ENCODE assay signal across 8 cellular contexts in genomic region chr19:7533281-7533819, GRCh38. TPM values are rescaled to one million over a fixed set of nuclear protein-coding genes. Genes with fewer than 3 reads are reported as not detected.
DNase-seq lines count a peak whose midpoint lies in the region; ATAC-seq, FAIRE-seq and TF ChIP-seq lines count a peak whose summit lies in the region.

No MANE protein-coding gene starts in this region.

- H3K79me1 ChIP-seq in H1 (ENCODE audit: low read depth, low read length) = no peaks in the 10 kb centered on the region

- no peak for DNase-seq in CD14-positive monocyte (ENCODE audit: low spot score)
- peak in 1 of 2 experiments; percentile 71 for DNase-seq in H1 (ENCODE audit: low read depth in 1 of 2, low spot score in 2 of 2)
- no peak for DNase-seq in mesothelial cell of epicardium (ENCODE audit: low spot score in 2 of 2, unreplicated experiment in 2 of 2)
- DNase-seq in tibial artery = peak; percentile 68 to 84

- H2BK20ac ChIP-seq in H1 (ENCODE audit: low read length) = no peak overlapping the region

- TF ChIP-seq CTCF in CD14-positive monocyte (IDR thresholded peaks at IDR 0.05) (no peak), OCI-LY1 (IDR thresholded peaks at IDR 0.05; ENCODE audit: low read length) (no peak), H1 (IDR thresholded peaks at IDR 0.05; ENCODE audit: control extremely low read depth in 1 of 3, insufficient read depth in 1 of 3, low read depth in 1 of 3, low read length in 3 of 3) (no peak), mesothelial cell of epicardium (IDR thresholded peaks at IDR 0.05; ENCODE audit: unreplicated experiment) (no peak), tibial artery (IDR thresholded peaks at IDR 0.05) (no peak)

- no peak overlapping the region for H3K23ac ChIP-seq in H1 (ENCODE audit: insufficient read length)

- TF ChIP-seq EP300 in H1 (IDR thresholded peaks at IDR 0.05; ENCODE audit: borderline replicate concordance in 1 of 2, low read depth in 2 of 2, low read length in 2 of 2) = no peak

- no peak for FAIRE-seq in H1 (lab: Jason Lieb, UNC)

- peak overlapping the region; percentile 76; the same call in 1 of the 2 replicates for H2BK15ac ChIP-seq in H1 (ENCODE audit: low read length)

- H2BK12ac ChIP-seq in H1 (ENCODE audit: low read depth, low read length) = no peak overlapping the region; the same call in 1 of the 2 replicates

- POLR2A ChIA-PET in H1 (lab: Charles Lee; ENCODE audit: partially characterized antibody) = interaction anchor here (0.8 to 7.6 kb wide), 7 partner anchors 8 to 33 kb away, joined by 3 to 80 read pairs (median 4); partner anchors contain the start of gene MCOLN1

- no peaks in the 10 kb centered on the region for H3K27me3 ChIP-seq in OCI-LY1 (ENCODE audit: insufficient read depth, low read length)
- no peaks in the 10 kb centered on the region for H3K27me3 ChIP-seq in H1 (replicated peaks in 1 of 4; ENCODE audit: control insufficient read depth in 3 of 4, extremely low read depth in 1 of 4, insufficient read depth in 3 of 4, low read length in 3 of 4)
- H3K27me3 ChIP-seq in tibial artery = no peaks in the 10 kb centered on the region

- H3K9ac ChIP-seq in OCI-LY1 (ENCODE audit: low read length) = peak overlapping the region; percentile 36; the same call in 1 of the 2 replicates
- H3K9ac ChIP-seq in H1 (replicated peaks in 1 of 4; ENCODE audit: extremely low read depth in 1 of 4, low read depth in 3 of 4, low read length in 3 of 4) = peak overlapping the region in 3 of 4 experiments; percentile 51 to 74 (median 54); a peak in 4 of 7 replicates

- peak overlapping the region; percentile 51 for H3K4me2 ChIP-seq in OCI-LY1 (ENCODE audit: low read length)
- H3K4me2 ChIP-seq in H1 (ENCODE audit: insufficient read depth in 1 of 2, low read depth in 2 of 2, low read length in 2 of 2) = peak overlapping the region; percentile 71 to 86

- H2BK5ac ChIP-seq in H1 (ENCODE audit: low read depth, low read length) = peak overlapping the region; percentile 1; the same call in 1 of the 2 replicates

- no peaks in the 10 kb centered on the region for H3K9me2 ChIP-seq in OCI-LY1 (ENCODE audit: low read depth, low read length)

- H2AK5ac ChIP-seq in H1 (ENCODE audit: low read depth, low read length) = no peak overlapping the region

- H2AFZ ChIP-seq in OCI-LY1 (ENCODE audit: low read length) (no peak overlapping the region; the same call in 1 of the 2 replicates), H1 (ENCODE audit: low read length) (no peak overlapping the region)

- peak overlapping the region; percentile 6 for H3K4ac ChIP-seq in H1 (replicated peaks; ENCODE audit: insufficient read length, low read depth, low read length)

- H3K14ac ChIP-seq in H1 (ENCODE audit: insufficient read length) = no peak overlapping the region

- no peaks in the 10 kb centered on the region; the same call in 1 of the 2 replicates for H3K23me2 ChIP-seq in H1 (ENCODE audit: low read depth, low read length)

- TF ChIP-seq RAD21 in H1 (IDR thresholded peaks at IDR 0.05 in 1 of 2, conservative IDR thresholded peaks at IDR 0.05 in 1 of 2; ENCODE audit: low read depth in 2 of 2, low read length in 2 of 2) = no peak

- no peaks in the 10 kb centered on the region for H4K20me1 ChIP-seq in OCI-LY1 (ENCODE audit: insufficient read depth, low read length)
- peaks cover 0 to 2% of the 10 kb centered on the region in 2 experiments for H4K20me1 ChIP-seq in H1 (replicated peaks in 1 of 2; ENCODE audit: control insufficient read depth in 1 of 2, insufficient read depth in 2 of 2, low read length in 2 of 2)

- H3K4me3 Mint-ChIP-seq in CD14-positive monocyte (peak overlapping the region; percentile 81 to 89), mesothelial cell of epicardium (peak overlapping the region; percentile 94)

- H3K9me3 Mint-ChIP-seq in CD14-positive monocyte (no peaks in the 10 kb centered on the region), mesothelial cell of epicardium (no peaks in the 10 kb centered on the region)

- CTCF ChIA-PET in H1 (lab: Charles Lee; ENCODE audit: partially characterized antibody) = interaction anchor here (0.6 to 1.4 kb wide), 5 partner anchors 10 to 146 kb away, joined by 3 to 5 read pairs (median 3); a partner anchor contains a TSS

- peak overlapping the region in 4 of 7 donors; percentile 46 to 71 (median 61) for H3K27ac Mint-ChIP-seq in CD14-positive monocyte
- H3K27ac Mint-ChIP-seq in mesothelial cell of epicardium = peak overlapping the region; percentile 90

- H4K91ac ChIP-seq in H1 (replicated peaks; ENCODE audit: insufficient read length, low read length) = peak overlapping the region; percentile 29

- H3K36me3 ChIP-seq in OCI-LY1 (ENCODE audit: insufficient read depth, low read length) = peaks cover 7% of the 10 kb centered on the region
- H3K36me3 ChIP-seq in H1 (ENCODE audit: control insufficient read depth in 2 of 4, insufficient read depth in 4 of 4, low read length in 3 of 4) = peaks cover 0 to 9% (median 3%) of the 10 kb centered on the region in 4 experiments; a peak in 4 of 8 replicates
- peaks cover 6 to 57% (median 30%) of the 10 kb centered on the region in 3 donors for H3K36me3 ChIP-seq in tibial artery

- no peak overlapping the region for H3K27ac ChIP-seq in OCI-LY1 (ENCODE audit: low read depth, low read length, poor library complexity, severe bottlenecking)
- H3K27ac ChIP-seq in H1 (ENCODE audit: low read depth, low read length) = peak overlapping the region; percentile 39; the same call in 1 of the 2 replicates
- peak overlapping the region; percentile 87 to 97 for H3K27ac ChIP-seq in tibial artery

- H3K9me3 ChIP-seq in OCI-LY1 (ENCODE audit: low read length) (no peaks in the 10 kb centered on the region), H1 (ENCODE audit: insufficient read depth in 2 of 2, low read depth in 1 of 2, low read length in 1 of 2) (no peaks in the 10 kb centered on the region), tibial artery (no peaks in the 10 kb centered on the region)

- intact Hi-C loops in CD14-positive monocyte (cut with micrococcal nuclease) = loop anchor here (10.0 kb wide), 1 partner anchor 139 kb away; no protein-coding TSS in a partner anchor
- intact Hi-C loops in tibial artery (cut with DNase I; ENCODE audit: low total_unique reads) = loop anchor here (10.0 kb wide), 1 partner anchor 139 kb away; no protein-coding TSS in a partner anchor

- H4K5ac ChIP-seq in H1 (ENCODE audit: insufficient read length, low read depth, low read length) = peak overlapping the region; percentile 53

- H2BK120ac ChIP-seq in H1 (replicated peaks; ENCODE audit: low read depth, low read length) = no peak overlapping the region

- H3K4me1 Mint-ChIP-seq in CD14-positive monocyte = peaks cover 32% of the 10 kb centered on the region
- peaks cover 7% of the 10 kb centered on the region for H3K4me1 Mint-ChIP-seq in mesothelial cell of epicardium

- ATAC-seq in GM19467 (IDR thresholded peaks at IDR 0.05; ENCODE audit: unreplicated experiment) = no peak
- no peak for ATAC-seq in GM21786 (IDR thresholded peaks at IDR 0.05; ENCODE audit: unreplicated experiment)
- no peak for ATAC-seq in HG03108 (IDR thresholded peaks at IDR 0.05; ENCODE audit: unreplicated experiment)

- 40% methylated on average over 21 of the region's 27 CpGs; no CpG with 5 or more reads in 1 of the 2 experiments for WGBS in H1 (ENCODE audit: extremely low coverage in 1 of 2, insufficient coverage in 1 of 2, insufficient read length in 1 of 2, insufficient replicate concordance in 2 of 2, low coverage in 1 of 2, low lambda C conversion rate in 2 of 2, missing lambda C conversion rate in 1 of 2), 2 experiments

- H3K4me1 ChIP-seq in OCI-LY1 (ENCODE audit: insufficient read depth, low read length, severe bottlenecking) = peaks cover 13% of the 10 kb centered on the region
- H3K4me1 ChIP-seq in H1 (replicated peaks in 1 of 4; ENCODE audit: control insufficient read depth in 3 of 4, insufficient read depth in 4 of 4, low read length in 3 of 4) = peaks cover 0 to 6% (median 3%) of the 10 kb centered on the region in 4 experiments; a peak in 4 of 7 replicates
- peaks cover 0 to 19% (median 14%) of the 10 kb centered on the region in 4 donors for H3K4me1 ChIP-seq in tibial artery

- H3K4me3 ChIP-seq in OCI-LY1 (ENCODE audit: low read depth, low read length, poor library complexity, severe bottlenecking) (peak overlapping the region; percentile 68), H1 (ENCODE audit: extremely low read depth in 1 of 4, insufficient read depth in 2 of 4, low read depth in 3 of 4, low read length in 4 of 4) (peak overlapping the region; percentile 62 to 96 (median 83)), tibial artery (peak overlapping the region; percentile 71 to 87)

- H3K79me2 ChIP-seq in OCI-LY1 (ENCODE audit: insufficient read depth, low read length) (no peaks in the 10 kb centered on the region), H1 (ENCODE audit: control insufficient read depth in 1 of 2, insufficient read depth in 2 of 2, low read length in 2 of 2) (no peaks in the 10 kb centered on the region)

- H3K36me3 Mint-ChIP-seq in CD14-positive monocyte (peaks cover 44 to 62% of the 10 kb centered on the region in 2 donors), mesothelial cell of epicardium (peaks cover 8% of the 10 kb centered on the region)

- H4K8ac ChIP-seq in H1 (ENCODE audit: extremely low read depth, insufficient read depth, low read length) = peak overlapping the region; percentile 76

- H3K27me3 Mint-ChIP-seq in CD14-positive monocyte (ENCODE audit: low read depth in 3 of 3) = peaks cover 0 to 5% (median 2%) of the 10 kb centered on the region in 3 donors
- H3K27me3 Mint-ChIP-seq in mesothelial cell of epicardium (ENCODE audit: low read depth) = no peaks in the 10 kb centered on the region

- peak overlapping the region; percentile 49 for H3K56ac ChIP-seq in H1 (replicated peaks; ENCODE audit: insufficient read length, low read depth, low read length)

- no peak; a peak in 1 of 3 replicates for TF ChIP-seq POLR2A in H1 (IDR thresholded peaks at IDR 0.05; ENCODE audit: control extremely low read depth in 1 of 2, low read depth in 2 of 2, low read length in 2 of 2)

- H3K18ac ChIP-seq in H1 (ENCODE audit: extremely low read depth, low read length) = peak overlapping the region; percentile 78

- H3F3A ChIP-seq in OCI-LY1 (ENCODE audit: insufficient read depth, low read length) = no peaks in the 10 kb centered on the region

RNA-seq across cellular contexts. Expression of gene PNPLA6, which starts 2.2 kb away (rescaled TPM):
- polyA plus RNA-seq in CD14-positive monocyte = 10 to 100 TPM; 11.2 to 14.4 TPM
- total RNA-seq in H1 (2021; fragmentation: NEBNext Ultra II Directional; extraction: Animal tissue kit (Norgen Biotek cat#: 25700)) = 121 and 123 TPM in 2 replicates
- polyA plus RNA-seq in H1 (2011; rRNA removed) = 55.1 and 121 TPM in 2 replicates
- polyA plus RNA-seq in H1 (2011; cell fraction: cytosol; rRNA removed) = 59.0 TPM
- polyA plus RNA-seq in H1 (2011; cell fraction: nucleus; rRNA removed) = 207 TPM
- polyA plus RNA-seq in H1 (2012, experiment 1 of 2) = 77.9 to 117 TPM (median 110 TPM) in 4 replicates
- 119 TPM for polyA plus RNA-seq in H1 (2012, experiment 2 of 2)
- 101 TPM for polyA plus RNA-seq in H1 (2013, experiment 1 of 2)
- 100 TPM for polyA plus RNA-seq in H1 (2013, experiment 2 of 2)
- polyA minus RNA-seq in H1 (2011; rRNA and poly(A)+ RNA removed) = 48.4 and 57.9 TPM in 2 replicates
- polyA minus RNA-seq in H1 (2011; cell fraction: cytosol; rRNA and poly(A)+ RNA removed) = 93.0 TPM
- polyA minus RNA-seq in H1 (2011; cell fraction: nucleus; rRNA and poly(A)+ RNA removed) = 92.4 TPM
- 100 to 117 TPM (median 112 TPM) in 3 replicates for total RNA-seq in mesothelial cell of epicardium

RNA-seq across cellular contexts. Expression of gene MCOLN1, which starts 10.9 kb away (rescaled TPM):
- 10 to 100 TPM; 32.8 to 34.3 TPM for polyA plus RNA-seq in CD14-positive monocyte
- total RNA-seq in H1 (2021; fragmentation: NEBNext Ultra II Directional; extraction: Animal tissue kit (Norgen Biotek cat#: 25700)) = 15.8 and 19.1 TPM in 2 replicates
- polyA plus RNA-seq in H1 (2011; rRNA removed) = 40.0 and 42.8 TPM in 2 replicates
- 26.0 TPM for polyA plus RNA-seq in H1 (2011; cell fraction: cytosol; rRNA removed)
- polyA plus RNA-seq in H1 (2011; cell fraction: nucleus; rRNA removed) = 71.1 TPM
- polyA plus RNA-seq in H1 (2012, experiment 1 of 2) = 16.2 to 22.1 TPM (median 19.4 TPM) in 4 replicates
- 24.5 TPM for polyA plus RNA-seq in H1 (2012, experiment 2 of 2)
- polyA plus RNA-seq in H1 (2013, experiment 1 of 2) = 18.1 TPM
- 18.1 TPM for polyA plus RNA-seq in H1 (2013, experiment 2 of 2)
- polyA minus RNA-seq in H1 (2011; rRNA and poly(A)+ RNA removed) = 32.4 and 35.1 TPM in 2 replicates
- 19.8 TPM for polyA minus RNA-seq in H1 (2011; cell fraction: cytosol; rRNA and poly(A)+ RNA removed)
- polyA minus RNA-seq in H1 (2011; cell fraction: nucleus; rRNA and poly(A)+ RNA removed) = 22.5 TPM
- 20.5 to 21.0 TPM (median 20.7 TPM) in 3 replicates for total RNA-seq in mesothelial cell of epicardium

RNA-seq across cellular contexts. Expression of gene ZNF358, which starts 17.4 kb away (rescaled TPM):
- polyA plus RNA-seq in CD14-positive monocyte (1 to 10 TPM in 1 of 2 donors, under 1 TPM in 1; 0.41 to 1.0 TPM), H1 (2011; rRNA removed) (60.3 and 117 TPM in 2 replicates)
- 40.0 and 44.0 TPM in 2 replicates for total RNA-seq in H1 (2021; fragmentation: NEBNext Ultra II Directional; extraction: Animal tissue kit (Norgen Biotek cat#: 25700))
- 39.7 TPM for polyA plus RNA-seq in H1 (2011; cell fraction: cytosol; rRNA removed)
- polyA plus RNA-seq in H1 (2011; cell fraction: nucleus; rRNA removed) = 48.1 TPM
- 34.2 to 38.8 TPM (median 38.1 TPM) in 4 replicates for polyA plus RNA-seq in H1 (2012, experiment 1 of 2)
- 37.1 TPM for polyA plus RNA-seq in H1 (2012, experiment 2 of 2)
- polyA plus RNA-seq in H1 (2013, experiment 1 of 2) = 43.9 TPM
- polyA plus RNA-seq in H1 (2013, experiment 2 of 2) = 44.5 TPM
- polyA minus RNA-seq in H1 (2011; rRNA and poly(A)+ RNA removed) = 15.6 and 24.3 TPM in 2 replicates
- 34.9 TPM for polyA minus RNA-seq in H1 (2011; cell fraction: cytosol; rRNA and poly(A)+ RNA removed)
- 19.2 TPM for polyA minus RNA-seq in H1 (2011; cell fraction: nucleus; rRNA and poly(A)+ RNA removed)
- 67.5 to 68.3 TPM (median 67.9 TPM) in 3 replicates for total RNA-seq in mesothelial cell of epicardium

RNA-seq across cellular contexts. Expression of gene PEX11G, which starts 44.5 kb away (rescaled TPM):
- polyA plus RNA-seq in CD14-positive monocyte (1 to 10 TPM; 1.4 to 3.0 TPM), H1 (2011; rRNA removed) (4.3 and 5.3 TPM in 2 replicates)
- total RNA-seq in H1 (2021; fragmentation: NEBNext Ultra II Directional; extraction: Animal tissue kit (Norgen Biotek cat#: 25700)) = 1.8 and 2.1 TPM in 2 replicates
- 5.6 TPM for polyA plus RNA-seq in H1 (2011; cell fraction: cytosol; rRNA removed)
- polyA plus RNA-seq in H1 (2011; cell fraction: nucleus; rRNA removed) = 3.9 TPM
- polyA plus RNA-seq in H1 (2012, experiment 1 of 2) = 1.4 to 4.6 TPM (median 3.1 TPM) in 4 replicates
- 2.7 TPM for polyA plus RNA-seq in H1 (2012, experiment 2 of 2)
- polyA plus RNA-seq in H1 (2013, experiment 1 of 2) = 1.4 TPM
- 1.7 TPM for polyA plus RNA-seq in H1 (2013, experiment 2 of 2)
- 0.44 and 0.90 TPM in 2 replicates for polyA minus RNA-seq in H1 (2011; rRNA and poly(A)+ RNA removed)
- 1.7 TPM for polyA minus RNA-seq in H1 (2011; cell fraction: cytosol; rRNA and poly(A)+ RNA removed)
- polyA minus RNA-seq in H1 (2011; cell fraction: nucleus; rRNA and poly(A)+ RNA removed) = 1.4 TPM
- total RNA-seq in mesothelial cell of epicardium = 6.5 to 7.3 TPM (median 7.0 TPM) in 3 replicates

Comparison
In these comparisons a context has a peak if more than half of its experiments do, and no peak if none do; other contexts are left out.
1. DNase-seq: peak in tibial artery (2 of 2); none in CD14-positive monocyte (single experiment) and mesothelial cell of epicardium (0 of 2).
2. Peak in every context shown above with its lines, with median percentiles within 50 percentile points of each other: H3K4me3 ChIP-seq.